In the genomic region with DNA sequence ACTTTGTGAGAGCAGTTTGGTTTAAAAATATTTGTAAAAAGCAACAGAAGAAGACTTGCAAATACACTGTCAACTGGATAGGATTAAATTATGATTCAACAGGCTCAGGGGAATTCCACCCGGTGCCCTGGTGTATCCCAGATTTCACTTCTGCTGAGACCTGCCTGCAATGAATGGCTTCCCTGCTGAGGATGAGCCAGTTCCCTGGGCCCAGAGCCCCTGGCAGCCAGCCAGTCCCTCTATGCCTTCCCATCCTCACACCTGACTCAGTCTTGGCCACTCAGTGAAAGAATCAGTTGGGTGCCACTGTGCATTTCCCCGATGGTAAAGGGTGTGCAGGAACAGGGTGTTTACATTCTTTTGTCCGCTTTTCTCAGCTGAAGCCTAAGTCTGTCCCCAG, we compare ENCODE assay signal across 11 cellular contexts.
A peak's percentile ranks its signal among the peaks of the same experiment; 100 is the strongest.
DNase-seq lines count a peak whose midpoint lies in the region; ATAC-seq and TF ChIP-seq lines count a peak whose summit lies in the region.
"Had no signal": no experiment of that assay in that cellular context is flagged by ENCODE, and none has a peak within 500 bp of the region (broad histone marks: within the 10 kb centered on the region; RNA-seq: fewer than 3 reads in every experiment).

No MANE protein-coding gene starts in this region.

- no TSS peak for BruUV-seq in Calu3 (replicated peaks; lab: Mats Ljungman, UMichigan)

- no peak for TF ChIP-seq CTCF in Calu3 (IDR thresholded peaks at IDR 0.05; ENCODE audit: unreplicated experiment)

- peaks cover 8% of the 10 kb centered on the region for H3K36me3 Mint-ChIP-seq in Calu3 (ENCODE audit: insufficient read depth, unreplicated experiment)
- H3K36me3 Mint-ChIP-seq in activated naive CD8-positive, alpha-beta T cell treated with anti-CD3 and anti-CD28 coated beads, Interleukin-2, amount 50 U/mL, for 24 hours (ENCODE audit: low read depth): no peaks in the 10 kb centered on the region
- H3K36me3 Mint-ChIP-seq: memory B cell had no signal

- no peaks in the 10 kb centered on the region for H3K9me3 Mint-ChIP-seq in Calu3 (ENCODE audit: low read depth, unreplicated experiment)
- no peaks in the 10 kb centered on the region for H3K9me3 Mint-ChIP-seq in activated naive CD8-positive, alpha-beta T cell treated with anti-CD3 and anti-CD28 coated beads, Interleukin-2, amount 50 U/mL, for 24 hours
- H3K9me3 Mint-ChIP-seq: memory B cell had no signal

- CTCF ChIA-PET in Calu3 (lab: Charles Lee): no interaction called here

- no peak overlapping the region for H3K4me3 Mint-ChIP-seq in Calu3 (ENCODE audit: low read depth, unreplicated experiment)
- H3K4me3 Mint-ChIP-seq in activated naive CD8-positive, alpha-beta T cell treated with anti-CD3 and anti-CD28 coated beads, Interleukin-2, amount 50 U/mL, for 24 hours: no peak overlapping the region
- H3K4me3 Mint-ChIP-seq: memory B cell had no signal

- H3K4me1 Mint-ChIP-seq in Calu3 (ENCODE audit: low read depth, unreplicated experiment): peaks cover 9% of the 10 kb centered on the region
- H3K4me1 Mint-ChIP-seq in activated naive CD8-positive, alpha-beta T cell treated with anti-CD3 and anti-CD28 coated beads, Interleukin-2, amount 50 U/mL, for 24 hours: no peaks in the 10 kb centered on the region
- H3K4me1 Mint-ChIP-seq: memory B cell had no signal

- H3K27me3 Mint-ChIP-seq in Calu3 (ENCODE audit: unreplicated experiment): no peaks in the 10 kb centered on the region
- H3K27me3 Mint-ChIP-seq in activated naive CD8-positive, alpha-beta T cell treated with anti-CD3 and anti-CD28 coated beads, Interleukin-2, amount 50 U/mL, for 24 hours: no peaks in the 10 kb centered on the region
- H3K27me3 Mint-ChIP-seq: memory B cell had no signal

- intact Hi-C loops in Calu3 (cut with micrococcal nuclease; ENCODE audit: unreplicated experiment): no loop called here

- ATAC-seq in GM19395 (IDR thresholded peaks at IDR 0.05; ENCODE audit: unreplicated experiment) (no peak), HG03354 (IDR thresholded peaks at IDR 0.05; ENCODE audit: poor library complexity, severe bottlenecking, unreplicated experiment) (no peak)
- no peak for ATAC-seq in activated naive CD8-positive, alpha-beta T cell treated with anti-CD3 and anti-CD28 coated beads, Interleukin-2, amount 50 U/mL, for 24 hours
- ATAC-seq: gastrocnemius medialis had no signal

- no peak overlapping the region for H3K27ac Mint-ChIP-seq in Calu3 (ENCODE audit: unreplicated experiment)
- H3K27ac Mint-ChIP-seq in activated naive CD8-positive, alpha-beta T cell treated with anti-CD3 and anti-CD28 coated beads, Interleukin-2, amount 50 U/mL, for 24 hours: no peak overlapping the region
- H3K27ac Mint-ChIP-seq: memory B cell had no signal

- DNase-seq in Calu3: peak; percentile 23
- DNase-seq in NCI-H1092 treated with DMSO at 0.1 percent for 48 hours (lab: John Stamatoyannopoulos, UW): peak; percentile 90
- peak; percentile 47 for DNase-seq in RPMI8226
- peak; percentile 13 for DNase-seq in fibroblast of peridontal ligament (ENCODE audit: extremely low read depth)
- DNase-seq in NCI-H128 (lab: John Stamatoyannopoulos, UW; ENCODE audit: unreplicated experiment): no peak
- no peak for DNase-seq in activated naive CD8-positive, alpha-beta T cell treated with anti-CD3 and anti-CD28 coated beads, Interleukin-2, amount 50 U/mL, for 24 hours
- DNase-seq: activated CD4-positive, alpha-beta T cell treated with anti-CD3 and anti-CD28 coated beads, Interleukin-2, amount 50 U/mL, for 4 hours; gastrocnemius medialis had no signal

Comparison
In these comparisons a context has a peak if more than half of its experiments do, and no peak if none do; other contexts are left out.
1. DNase-seq: peak in Calu3 (single experiment), NCI-H1092 treated with DMSO at 0.1 percent for 48 hours (single experiment), RPMI8226 (single experiment) and fibroblast of peridontal ligament (single experiment); none in NCI-H128 (single experiment) and activated naive CD8-positive, alpha-beta T cell treated with anti-CD3 and anti-CD28 coated beads, Interleukin-2, amount 50 U/mL, for 24 hours (single experiment).